ENCODE assay signal across 8 cellular contexts in genomic region chr17:8158267-8159031, GRCh38. TPM values are rescaled to one million over a fixed set of nuclear protein-coding genes. Genes with fewer than 3 reads are reported as not detected.
DNase-seq lines count a peak whose midpoint lies in the region; ATAC-seq and TF ChIP-seq lines count a peak whose summit lies in the region.

No MANE protein-coding gene starts in this region.

- H3K27ac ChIP-seq in GM23248 (peak overlapping the region; percentile 99), right lobe of liver (peak overlapping the region; percentile 77 to 99 (median 99))

- ATAC-seq in right lobe of liver (peak; percentile 27 to 43 (median 30)), GM18909 (IDR thresholded peaks at IDR 0.05; ENCODE audit: poor library complexity, unreplicated experiment) (no peak)

- peak overlapping the region; percentile 64 for H3K9ac ChIP-seq in GM23248

- H3K4me3 Mint-ChIP-seq in activated CD4-positive, alpha-beta T cell treated with anti-CD3 and anti-CD28 coated beads, Interleukin-2, amount 10 ng/mL, durations not matched to agents 24 days and 14 days, result peak overlapping the region; percentile 73

- peak overlapping the region; percentile 88 for H3K27ac Mint-ChIP-seq in activated CD4-positive, alpha-beta T cell treated with anti-CD3 and anti-CD28 coated beads, Interleukin-2, amount 10 ng/mL, durations not matched to agents 24 days and 14 days

- intact Hi-C loops in activated CD4-positive, alpha-beta T cell treated with anti-CD3 and anti-CD28 coated beads, Interleukin-2, amount 10 ng/mL, durations not matched to agents 24 days and 14 days (cut with micrococcal nuclease), result loop anchor here (10.0 kb wide), 2 partner anchors 474 to 924 kb away; partner anchors contain the start of genes DVL2, PHF23, TP53 and WRAP53
- intact Hi-C loops in right lobe of liver (cut with DNase I), result loop anchor here in 1 of 2 donors (2.0 kb wide), 1 partner anchor 64 kb away; no protein-coding TSS in a partner anchor

- peaks cover 55% of the 10 kb centered on the region for H3K4me1 Mint-ChIP-seq in activated CD4-positive, alpha-beta T cell treated with anti-CD3 and anti-CD28 coated beads, Interleukin-2, amount 10 ng/mL, durations not matched to agents 24 days and 14 days

- in situ Hi-C loops in GM23248 (cut with MboI), result no loop called here

- peak; percentile 41 for TF ChIP-seq POLR2A in right lobe of liver (IDR thresholded peaks at IDR 0.05)

- H3K27me3 ChIP-seq in GM23248 (replicated peaks; ENCODE audit: insufficient read depth) (no peaks in the 10 kb centered on the region), right lobe of liver (no peaks in the 10 kb centered on the region)

- no peak overlapping the region for H2AFZ ChIP-seq in GM23248

- 48 to 53% methylated on average over 20 of the region's 20 CpGs for WGBS in GM23248 (ENCODE audit: low coverage in 1 of 2, low lambda C conversion rate in 2 of 2, missing lambda C conversion rate in 2 of 2), 2 experiments
- WGBS in right lobe of liver (ENCODE audit: insufficient coverage, low coverage, low lambda C conversion rate, missing lambda C conversion rate), result 21% methylated on average over 18 of the region's 20 CpGs

- no peaks in the 10 kb centered on the region for H3K9me3 ChIP-seq in GM23248 (ENCODE audit: low read depth)
- no peaks in the 10 kb centered on the region for H3K9me3 ChIP-seq in right lobe of liver

- H3K4me3 ChIP-seq in AG09309 (ENCODE audit: control insufficient read depth, low read depth, low read length) (no peak overlapping the region), GM23248 (no peak overlapping the region), right lobe of liver (no peak overlapping the region)

- no peak overlapping the region for H3K4me2 ChIP-seq in GM23248 (ENCODE audit: unreplicated experiment)

- no peaks in the 10 kb centered on the region for H3K9me2 ChIP-seq in GM23248 (ENCODE audit: insufficient read depth)

- no peak for DNase-seq in AG09309 (ENCODE audit: low read depth)
- peak; percentile 92 for DNase-seq in GM23248
- DNase-seq in NCI-H526 treated with DMSO at 0.1 percent for 48 hours (lab: John Stamatoyannopoulos, UW), result peak; percentile 15
- DNase-seq in activated CD4-positive, alpha-beta T cell treated with anti-CD3 and anti-CD28 coated beads, Interleukin-2, amount 10 ng/mL, durations not matched to agents 24 days and 14 days, result peak; percentile 97
- DNase-seq in dedifferentiated amniotic fluid mesenchymal stem cell (ENCODE audit: extremely low spot score), result peak; percentile 89
- DNase-seq in right lobe of liver, result peak; percentile 89 to 95 (median 92)
- DNase-seq in stimulated activated CD4-positive, alpha-beta T cell treated with anti-CD3 and anti-CD28 coated beads, Interleukin-4, amount 100 ng/mL, for 4 hours, result peak; percentile 77 to 78

- H3K9me3 Mint-ChIP-seq in activated CD4-positive, alpha-beta T cell treated with anti-CD3 and anti-CD28 coated beads, Interleukin-2, amount 10 ng/mL, durations not matched to agents 24 days and 14 days, result no peaks in the 10 kb centered on the region

- H3K79me2 ChIP-seq in GM23248 (ENCODE audit: insufficient read depth), result peaks cover 36% of the 10 kb centered on the region

- H3K4me1 ChIP-seq in GM23248 (ENCODE audit: insufficient read depth) (peaks cover 38% of the 10 kb centered on the region), right lobe of liver (peaks cover 0 to 21% (median 8%) of the 10 kb centered on the region in 4 donors)

- H3K36me3 Mint-ChIP-seq in activated CD4-positive, alpha-beta T cell treated with anti-CD3 and anti-CD28 coated beads, Interleukin-2, amount 10 ng/mL, durations not matched to agents 24 days and 14 days (ENCODE audit: low read depth), result peaks cover 40% of the 10 kb centered on the region

- H3F3A ChIP-seq in GM23248 (ENCODE audit: insufficient read depth), result peaks cover 24% of the 10 kb centered on the region

- peak; percentile 84 for TF ChIP-seq CTCF in AG09309 (IDR thresholded peaks at IDR 0.05; ENCODE audit: control insufficient read depth, insufficient read depth, low read depth, low read length, missing control alignments)
- peak; percentile 89 to 94 (median 93) for TF ChIP-seq CTCF in right lobe of liver (IDR thresholded peaks at IDR 0.05)

- H4K20me1 ChIP-seq in GM23248 (ENCODE audit: insufficient read depth), result no peaks in the 10 kb centered on the region

- H3K36me3 ChIP-seq in GM23248 (ENCODE audit: low read depth) (no peaks in the 10 kb centered on the region), right lobe of liver (peaks cover 0 to 14% (median under 1%) of the 10 kb centered on the region in 4 donors)

- H3K27me3 Mint-ChIP-seq in activated CD4-positive, alpha-beta T cell treated with anti-CD3 and anti-CD28 coated beads, Interleukin-2, amount 10 ng/mL, durations not matched to agents 24 days and 14 days, result no peaks in the 10 kb centered on the region

RNA-seq across cellular contexts. Expression of gene VAMP2, which starts 4.3 kb away (rescaled TPM):
- 6.2 and 6.5 TPM in 2 replicates for total RNA-seq in GM23248 (2014; rRNA removed; shearing (Covaris generic))
- polyA plus RNA-seq in GM23248 (2016; fragmentation: Nextera tagmentation; extraction: Ambion mirVana), result 25.5 and 27.1 TPM in 2 replicates
- total RNA-seq in activated CD4-positive, alpha-beta T cell treated with anti-CD3 and anti-CD28 coated beads, Interleukin-2, amount 10 ng/mL, durations not matched to agents 24 days and 14 days, result 45.1 and 49.6 TPM in 2 replicates
- 10 to 100 TPM in 4 of 6 experiments, 1 to 10 TPM in 2; 4.4 to 18.6 (median 13.2) TPM for total RNA-seq in right lobe of liver

RNA-seq across cellular contexts. Expression of gene PER1, which starts 6.2 kb away (rescaled TPM):
- 4.4 and 5.1 TPM in 2 replicates for total RNA-seq in GM23248 (2014; rRNA removed; shearing (Covaris generic))
- 5.3 and 5.9 TPM in 2 replicates for polyA plus RNA-seq in GM23248 (2016; fragmentation: Nextera tagmentation; extraction: Ambion mirVana)
- 39.4 and 41.7 TPM in 2 replicates for total RNA-seq in activated CD4-positive, alpha-beta T cell treated with anti-CD3 and anti-CD28 coated beads, Interleukin-2, amount 10 ng/mL, durations not matched to agents 24 days and 14 days
- 100 to 1,000 TPM in 1 of 6 experiments, 10 to 100 TPM in 5; 25.7 to 118 (median 55.2) TPM for total RNA-seq in right lobe of liver

RNA-seq across cellular contexts. Expression of gene TMEM107, which starts 17.7 kb away (rescaled TPM):
- 11.6 TPM in 2 replicates for total RNA-seq in GM23248 (2014; rRNA removed; shearing (Covaris generic))
- polyA plus RNA-seq in GM23248 (2016; fragmentation: Nextera tagmentation; extraction: Ambion mirVana), result 20.6 and 20.9 TPM in 2 replicates
- total RNA-seq in activated CD4-positive, alpha-beta T cell treated with anti-CD3 and anti-CD28 coated beads, Interleukin-2, amount 10 ng/mL, durations not matched to agents 24 days and 14 days, result 20.9 and 21.4 TPM in 2 replicates
- total RNA-seq in right lobe of liver, result 1 to 10 TPM; 2.3 to 5.0 (median 3.4) TPM

RNA-seq across cellular contexts. Expression of gene BORCS6, which starts 31.5 kb away (rescaled TPM):
- 3.9 and 5.6 TPM in 2 replicates for total RNA-seq in GM23248 (2014; rRNA removed; shearing (Covaris generic))
- polyA plus RNA-seq in GM23248 (2016; fragmentation: Nextera tagmentation; extraction: Ambion mirVana), result 3.4 and 4.5 TPM in 2 replicates
- 4.7 and 5.7 TPM in 2 replicates for total RNA-seq in activated CD4-positive, alpha-beta T cell treated with anti-CD3 and anti-CD28 coated beads, Interleukin-2, amount 10 ng/mL, durations not matched to agents 24 days and 14 days
- total RNA-seq in right lobe of liver, result 1 to 10 TPM; 3.1 to 5.3 (median 4.2) TPM

RNA-seq across cellular contexts. Expression of gene HES7, which starts 34.5 kb away (rescaled TPM):
- total RNA-seq in GM23248 (2014; rRNA removed; shearing (Covaris generic)), result not detected in 2 replicates
- polyA plus RNA-seq in GM23248 (2016; fragmentation: Nextera tagmentation; extraction: Ambion mirVana), result not detected in 2 replicates
- total RNA-seq in activated CD4-positive, alpha-beta T cell treated with anti-CD3 and anti-CD28 coated beads, Interleukin-2, amount 10 ng/mL, durations not matched to agents 24 days and 14 days, result 1.5 and 2.1 TPM in 2 replicates
- not detected for total RNA-seq in right lobe of liver
